In the genomic region with DNA sequence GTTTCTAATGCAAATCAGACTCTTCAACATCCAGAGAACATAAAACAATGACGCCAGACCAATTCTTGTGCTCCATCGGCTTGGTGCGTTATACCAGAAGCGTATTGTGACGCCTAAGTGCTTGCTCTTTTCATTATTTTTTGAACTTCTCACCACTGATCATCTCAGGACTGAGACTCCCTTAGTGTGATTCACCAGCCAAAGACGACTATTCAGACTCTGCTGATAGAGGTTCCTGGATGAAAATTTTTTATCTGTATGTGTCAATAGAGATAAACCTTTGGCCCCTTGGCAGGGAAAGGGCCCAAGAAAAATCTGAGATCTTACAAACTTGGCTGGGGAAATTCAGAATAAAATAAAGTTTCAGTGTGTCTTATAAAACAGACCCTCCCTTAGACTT, we compare ENCODE assay signal across 18 cellular contexts. TPM values are rescaled to one million over a fixed set of nuclear protein-coding genes. Genes with fewer than 3 reads are reported as not detected.
DNase-seq lines count a peak whose midpoint lies in the region; ATAC-seq and TF ChIP-seq lines count a peak whose summit lies in the region.
"Had no signal": no experiment of that assay in that cellular context is flagged by ENCODE, and none has a peak within 500 bp of the region (broad histone marks: within the 10 kb centered on the region; RNA-seq: fewer than 3 reads in every experiment).

No MANE protein-coding gene starts in this region.

- no peaks in the 10 kb centered on the region for H3K79me2 ChIP-seq in ACC112 (ENCODE audit: control insufficient read depth, insufficient read depth, low read length, unreplicated experiment)

- no peak for DNase-seq in CD8-positive, alpha-beta memory T cell
- DNase-seq in adipocyte (ENCODE audit: low read depth) (no peak), NCI-H748 treated with DMSO at 0.1 percent for 48 hours (lab: John Stamatoyannopoulos, UW) (no peak), adrenal gland (no peak), KBM-7 (no peak)
- DNase-seq: dermis blood vessel endothelial cell, GF-D8, Kasumi-1, mucosa of descending colon, NCI-H2171 treated with DMSO at 0.1 percent for 48 hours, T-helper 9 cell had no signal

- H3K27me3 Mint-ChIP-seq in CD8-positive, alpha-beta memory T cell = peaks cover 9 to 24% of the 10 kb centered on the region in 2 donors

- H3K9ac ChIP-seq in adipocyte (ENCODE audit: low read length) (peak overlapping the region; percentile 87), muscle layer of colon (ENCODE audit: low read length) (no peak overlapping the region)

- H3K4me3 ChIP-seq in ACC112 (ENCODE audit: low read depth, low read length) = peak overlapping the region; percentile 78; the same call in 1 of the 2 replicates
- no peak overlapping the region for H3K4me3 ChIP-seq in CD8-positive, alpha-beta memory T cell (ENCODE audit: low read length)
- H3K4me3 ChIP-seq in adipocyte (ENCODE audit: low read length) = peak overlapping the region; percentile 99
- H3K4me3 ChIP-seq in muscle layer of colon (ENCODE audit: low read depth in 1 of 2, low read length in 2 of 2) = no peak overlapping the region
- H3K4me3 ChIP-seq in adrenal gland = no peak overlapping the region
- H3K4me3 ChIP-seq: mucosa of descending colon had no signal

- H3K36me3 ChIP-seq in ACC112 (ENCODE audit: insufficient read depth, low read length) = no peaks in the 10 kb centered on the region
- H3K36me3 ChIP-seq in CD8-positive, alpha-beta memory T cell (ENCODE audit: insufficient read depth, low read length) = no peaks in the 10 kb centered on the region
- no peaks in the 10 kb centered on the region for H3K36me3 ChIP-seq in adipocyte (ENCODE audit: control insufficient read depth, insufficient read depth, low read length, severe bottlenecking)
- no peaks in the 10 kb centered on the region for H3K36me3 ChIP-seq in muscle layer of colon (ENCODE audit: insufficient read depth, low read length)
- H3K36me3 ChIP-seq in adrenal gland (replicated peaks in 1 of 2) = no peaks in the 10 kb centered on the region
- H3K36me3 ChIP-seq: gastroesophageal sphincter, SJSA1, vagina had no signal

- ATAC-seq in GM18858 (IDR thresholded peaks at IDR 0.05; ENCODE audit: unreplicated experiment) = no peak

- intact Hi-C loops in adrenal gland (cut with DNase I) = no loop called here

- no peak for TF ChIP-seq CTCF in adrenal gland (IDR thresholded peaks at IDR 0.05)

- no peak overlapping the region for H3K27ac ChIP-seq in ACC112 (ENCODE audit: low read depth, low read length)
- no peak overlapping the region for H3K27ac ChIP-seq in CD8-positive, alpha-beta memory T cell (ENCODE audit: low read depth, low read length)
- H3K27ac ChIP-seq in muscle layer of colon (ENCODE audit: low read depth, low read length) = peak overlapping the region; percentile 30
- no peak overlapping the region for H3K27ac ChIP-seq in adrenal gland
- H3K27ac ChIP-seq: SJSA1, vagina had no signal

- peaks cover 0 to 1% (median 0%) of the 10 kb centered on the region in 5 donors for H3K9me3 Mint-ChIP-seq in CD8-positive, alpha-beta memory T cell

- no peaks in the 10 kb centered on the region for H3K36me3 Mint-ChIP-seq in CD8-positive, alpha-beta memory T cell

- no peak for TF ChIP-seq POLR2A in adrenal gland (IDR thresholded peaks at IDR 0.05)

- peaks cover 9% of the 10 kb centered on the region for H3K4me1 ChIP-seq in ACC112 (ENCODE audit: control insufficient read depth, insufficient read depth, low read length, unreplicated experiment)
- peaks cover 17% of the 10 kb centered on the region for H3K4me1 ChIP-seq in CD8-positive, alpha-beta memory T cell (ENCODE audit: insufficient read depth, low read length)
- peaks cover 17% of the 10 kb centered on the region for H3K4me1 ChIP-seq in adipocyte (ENCODE audit: control insufficient read depth, insufficient read depth, low read length)
- H3K4me1 ChIP-seq in muscle layer of colon (ENCODE audit: insufficient read depth, low read length) = no peaks in the 10 kb centered on the region
- H3K4me1 ChIP-seq in adrenal gland (replicated peaks in 1 of 2) = no peaks in the 10 kb centered on the region
- H3K4me1 ChIP-seq: vagina had no signal

- H3K4me3 Mint-ChIP-seq in CD8-positive, alpha-beta memory T cell = peak overlapping the region in 4 of 7 donors; percentile 64 to 92 (median 81)

- CTCF ChIA-PET in CD8-positive, alpha-beta memory T cell (lab: Charles Lee) = no interaction called here

- in situ Hi-C loops in KBM-7 (cut with MboI; ENCODE audit: low pct_unique_long_range_greater_than_20kb, low sequenced_read_pairs) = no loop called here

- no peak overlapping the region for H2AFZ ChIP-seq in ACC112 (ENCODE audit: low read length, unreplicated experiment)

- no peaks in the 10 kb centered on the region for H3K27me3 ChIP-seq in ACC112 (ENCODE audit: insufficient read depth, low read length)
- no peaks in the 10 kb centered on the region for H3K27me3 ChIP-seq in CD8-positive, alpha-beta memory T cell (ENCODE audit: insufficient read depth, low read length, poor library complexity, severe bottlenecking)
- no peaks in the 10 kb centered on the region for H3K27me3 ChIP-seq in adipocyte (replicated peaks; ENCODE audit: control insufficient read depth, insufficient read depth, low read length)
- no peaks in the 10 kb centered on the region for H3K27me3 ChIP-seq in muscle layer of colon (ENCODE audit: control insufficient read depth in 1 of 2, insufficient read depth in 2 of 2, low read length in 2 of 2)
- H3K27me3 ChIP-seq in adrenal gland = peaks cover 11% of the 10 kb centered on the region
- H3K27me3 ChIP-seq: vagina had no signal

- H3K9me3 ChIP-seq in CD8-positive, alpha-beta memory T cell (ENCODE audit: low read length) = no peaks in the 10 kb centered on the region
- H3K9me3 ChIP-seq in adipocyte (ENCODE audit: control insufficient read depth, low read length) = no peaks in the 10 kb centered on the region
- no peaks in the 10 kb centered on the region for H3K9me3 ChIP-seq in muscle layer of colon (ENCODE audit: low read length)
- H3K9me3 ChIP-seq in adrenal gland (replicated peaks in 1 of 3) = no peaks in the 10 kb centered on the region
- H3K9me3 ChIP-seq: gastroesophageal sphincter, mucosa of descending colon, SJSA1, vagina had no signal

- POLR2A ChIA-PET in CD8-positive, alpha-beta memory T cell (lab: Charles Lee) = no interaction called here

- 62 to 71% (median 69%) methylated on average over 6 of the region's 6 CpGs for WGBS in adrenal gland, 4 donors

- peaks cover 26 to 42% (median 37%) of the 10 kb centered on the region in 3 donors for H3K4me1 Mint-ChIP-seq in CD8-positive, alpha-beta memory T cell

- H3K27ac Mint-ChIP-seq in CD8-positive, alpha-beta memory T cell = peak overlapping the region in 2 of 8 donors; percentile 26 to 31

RNA-seq across cellular contexts. Expression of gene GREM2, which starts 0.9 kb away (rescaled TPM):
- total RNA-seq in CD8-positive, alpha-beta memory T cell = not detected
- polyA plus RNA-seq in CD8-positive, alpha-beta memory T cell = 0.61 TPM
- total RNA-seq in adrenal gland = 1 to 10 TPM in 3 of 8 donors, under 1 TPM in 5; 0.39 to 3.2 (median 0.73) TPM
- under 1 TPM; 0.57 to 0.97 (median 0.79) TPM for polyA plus RNA-seq in adrenal gland
- total RNA-seq: bronchial epithelial cell, dermis blood vessel endothelial cell had no signal

Comparison
In these comparisons a context has a peak if more than half of its experiments do, and no peak if none do; other contexts are left out.
1. H3K4me3 ChIP-seq: peak in ACC112 (single experiment) and adipocyte (single experiment); none in CD8-positive, alpha-beta memory T cell (single experiment), muscle layer of colon (0 of 2) and adrenal gland (0 of 4).